13 cellular contexts compared by ENCODE assay signal in genomic region chr13:34462843-34463242, GRCh38.
A peak's percentile ranks its signal among the peaks of the same experiment; 100 is the strongest.
DNase-seq lines count a peak whose midpoint lies in the region; ATAC-seq and TF ChIP-seq lines count a peak whose summit lies in the region.
"Had no signal": no experiment of that assay in that cellular context is flagged by ENCODE, and none has a peak within 500 bp of the region (broad histone marks: within the 10 kb centered on the region; RNA-seq: fewer than 3 reads in every experiment).

No MANE protein-coding gene starts in this region.

- no peaks in the 10 kb centered on the region for H3K9me3 ChIP-seq in MG63
- H3K9me3 ChIP-seq in mesodermal cell (ENCODE audit: control insufficient read depth, low read length), result no peaks in the 10 kb centered on the region
- H3K9me3 ChIP-seq in MM.1S (replicated peaks; ENCODE audit: insufficient read depth, low read length), result no peaks in the 10 kb centered on the region
- H3K9me3 ChIP-seq: BLaER1, body of pancreas, esophagus muscularis mucosa, transverse colon had no signal

- H3K36me3 ChIP-seq in MG63 (no peaks in the 10 kb centered on the region), mesodermal cell (ENCODE audit: control insufficient read depth, insufficient read depth, low read length) (no peaks in the 10 kb centered on the region), MM.1S (replicated peaks; ENCODE audit: insufficient read depth, low read length) (no peaks in the 10 kb centered on the region)
- H3K36me3 ChIP-seq: BLaER1, esophagus muscularis mucosa, transverse colon had no signal

- no peaks in the 10 kb centered on the region for H4K20me1 ChIP-seq in MM.1S (ENCODE audit: insufficient read depth, low read length)
- H4K20me1 ChIP-seq: BLaER1 had no signal

- WGBS in mesodermal cell (ENCODE audit: insufficient coverage in 2 of 2), 2 experiments, result 84 to 100% methylated on average over 1 to 3 of the region's 4 CpGs

- peak; percentile 73 for DNase-seq in AG20443 (ENCODE audit: low spot score)
- DNase-seq in MG63, result peak; percentile 56
- peak; percentile 90 for DNase-seq in epithelial cell of esophagus (ENCODE audit: low read depth)
- no peak for DNase-seq in MM.1S
- DNase-seq in GOT3 (lab: John Stamatoyannopoulos, UW), result no peak
- DNase-seq in NOMO-1 (lab: John Stamatoyannopoulos, UW; ENCODE audit: unreplicated experiment in 2 of 2), result no peak
- DNase-seq: activated CD8-positive, alpha-beta memory T cell treated with anti-CD3 and anti-CD28 coated beads, Interleukin-2, amount 50 U/mL, for 48 hours; body of pancreas; transverse colon had no signal

- H3K4me3 ChIP-seq in MG63 (no peak overlapping the region), epithelial cell of esophagus (ENCODE audit: low read length) (no peak overlapping the region), mesodermal cell (ENCODE audit: extremely low read depth, insufficient read depth, low read length, poor library complexity, severe bottlenecking) (no peak overlapping the region), MM.1S (ENCODE audit: low read length) (no peak overlapping the region)
- H3K4me3 ChIP-seq: BLaER1, body of pancreas, esophagus muscularis mucosa, transverse colon had no signal

- H3K4me1 ChIP-seq in mesodermal cell (ENCODE audit: control insufficient read depth, insufficient read depth, low read length, poor library complexity, severe bottlenecking) (peaks cover 3% of the 10 kb centered on the region), MM.1S (ENCODE audit: low read length) (no peaks in the 10 kb centered on the region)
- H3K4me1 ChIP-seq: body of pancreas had no signal

- H3K9me2 ChIP-seq in MM.1S (replicated peaks; ENCODE audit: insufficient read depth, low read length), result no peaks in the 10 kb centered on the region

- H3F3A ChIP-seq in MM.1S (ENCODE audit: insufficient read depth, low read length), result no peaks in the 10 kb centered on the region

- TF ChIP-seq CTCF in epithelial cell of esophagus (IDR thresholded peaks at IDR 0.05; ENCODE audit: insufficient read depth, low read depth, low read length, missing control alignments) (no peak), MM.1S (IDR thresholded peaks at IDR 0.05; ENCODE audit: low read length) (no peak)

- no peak overlapping the region for H3K4me2 ChIP-seq in MM.1S (ENCODE audit: low read depth, low read length)
- H3K4me2 ChIP-seq: BLaER1 had no signal

- no peak overlapping the region for H2AFZ ChIP-seq in MM.1S (ENCODE audit: low read length)

- peak overlapping the region; percentile 42 for H3K27ac ChIP-seq in mesodermal cell (ENCODE audit: low read depth, low read length, severe bottlenecking)
- no peak overlapping the region for H3K27ac ChIP-seq in MM.1S (ENCODE audit: low read length)
- H3K27ac ChIP-seq: BLaER1, body of pancreas, esophagus muscularis mucosa, transverse colon had no signal

- H3K9ac ChIP-seq in MM.1S (ENCODE audit: low read length), result no peak overlapping the region
- H3K9ac ChIP-seq: BLaER1 had no signal

- no peaks in the 10 kb centered on the region for H3K79me2 ChIP-seq in MM.1S (ENCODE audit: low read length)

- ATAC-seq in GM18498 (IDR thresholded peaks at IDR 0.05; ENCODE audit: unreplicated experiment), result no peak
- ATAC-seq: body of pancreas had no signal

- H3K27me3 ChIP-seq in MG63, result no peaks in the 10 kb centered on the region
- no peaks in the 10 kb centered on the region for H3K27me3 ChIP-seq in MM.1S (replicated peaks; ENCODE audit: insufficient read depth, low read length)
- H3K27me3 ChIP-seq: BLaER1, body of pancreas, esophagus muscularis mucosa, transverse colon had no signal

Comparison
In these comparisons a context has a peak if more than half of its experiments do, and no peak if none do; other contexts are left out.
1. DNase-seq: peak in AG20443 (single experiment), MG63 (single experiment) and epithelial cell of esophagus (single experiment); none in MM.1S (single experiment), GOT3 (single experiment) and NOMO-1 (0 of 2).